Comparison of ENCODE assay signal across 8 cellular contexts in genomic region chr9:70484232-70485130, GRCh38.
DNase-seq lines count a peak whose midpoint lies in the region; ATAC-seq, FAIRE-seq and TF ChIP-seq lines count a peak whose summit lies in the region.

No MANE protein-coding gene starts in this region.

- FAIRE-seq in G401.6 (lab: Jason Lieb, UNC), result peak; percentile 86

- CTCF ChIA-PET in AG04449 (lab: Yijun Ruan, JAX) (interaction anchor here (0.6 to 5.5 kb wide), 51 partner anchors 8 to 148 kb away, joined by 3 to 70 read pairs (median 4); partner anchors contain the start of gene KLF9), HEK293T (lab: Yijun Ruan, JAX) (interaction anchor here (0.5 to 1.4 kb wide), 8 partner anchors 29 to 225 kb away, joined by 3 to 4 read pairs (median 4); partner anchors contain the start of gene KLF9)

- no peaks in the 10 kb centered on the region for H3K9me3 ChIP-seq in cardiac muscle cell (ENCODE audit: low read depth)
- no peaks in the 10 kb centered on the region for H3K9me3 ChIP-seq in psoas muscle

- no peaks in the 10 kb centered on the region for H3K9me3 Mint-ChIP-seq in activated T-helper 17 cell treated with anti-CD3 and anti-CD28 coated beads, Interleukin-2, amount 50 U/mL, for 72 hours

- H3K36me3 ChIP-seq in cardiac muscle cell (no peaks in the 10 kb centered on the region), psoas muscle (ENCODE audit: insufficient read depth in 1 of 2, low read depth in 1 of 2) (no peaks in the 10 kb centered on the region)

- H3K4me3 Mint-ChIP-seq in activated T-helper 17 cell treated with anti-CD3 and anti-CD28 coated beads, Interleukin-2, amount 50 U/mL, for 72 hours, result no peak overlapping the region

- peaks cover 10% of the 10 kb centered on the region for H3K4me1 Mint-ChIP-seq in activated T-helper 17 cell treated with anti-CD3 and anti-CD28 coated beads, Interleukin-2, amount 50 U/mL, for 72 hours

- no peak overlapping the region for H3K4me3 ChIP-seq in AG04449 (ENCODE audit: low read depth, low read length)
- H3K4me3 ChIP-seq in cardiac muscle cell, result no peak overlapping the region
- H3K4me3 ChIP-seq in psoas muscle, result no peak overlapping the region

- POLR2A ChIA-PET in AG04449 (lab: Yijun Ruan, JAX), result interaction anchor here (0.6 to 1.5 kb wide), 2 partner anchors 64 to 70 kb away, joined by 4 to 8 read pairs; partner anchors contain the start of gene KLF9
- POLR2A ChIA-PET in HEK293T (lab: Yijun Ruan, JAX), result interaction anchor here (1.3 to 2.3 kb wide), 2 partner anchors 10 to 65 kb away, joined by 3 to 21 read pairs; no protein-coding TSS in a partner anchor

- TF ChIP-seq CTCF in AG04449 (IDR thresholded peaks at IDR 0.05; ENCODE audit: insufficient read depth, low read length, missing control alignments) (peak; percentile 74), cardiac muscle cell (IDR thresholded peaks at IDR 0.05; ENCODE audit: low read depth, low read length) (peak; percentile 85), psoas muscle (IDR thresholded peaks at IDR 0.05) (peak; percentile 82)

- no peak for DNase-seq in AG04449 (ENCODE audit: low read depth, low spot score)
- DNase-seq in HEK293T (ENCODE audit: extremely low spot score), result peak; percentile 76
- peak; percentile 56 for DNase-seq in NCI-H1092 (lab: John Stamatoyannopoulos, UW)
- peak; percentile 64 to 93 for DNase-seq in cardiac muscle cell (ENCODE audit: low read depth in 1 of 2, low spot score in 1 of 2)
- no peak for DNase-seq in psoas muscle

- H3K27me3 Mint-ChIP-seq in activated T-helper 17 cell treated with anti-CD3 and anti-CD28 coated beads, Interleukin-2, amount 50 U/mL, for 72 hours, result peaks cover 3% of the 10 kb centered on the region

- H3K4me1 ChIP-seq in cardiac muscle cell (ENCODE audit: low read depth) (no peaks in the 10 kb centered on the region), psoas muscle (peaks cover 80% of the 10 kb centered on the region)

- ATAC-seq in activated T-helper 17 cell treated with anti-CD3 and anti-CD28 coated beads, Interleukin-2, amount 50 U/mL, for 72 hours (replicated peaks), result peak; percentile 72
- ATAC-seq in psoas muscle, result peak; percentile 70 to 76 (median 72)
- ATAC-seq in GM21360 (IDR thresholded peaks at IDR 0.05; ENCODE audit: unreplicated experiment), result no peak

- 32 to 49% (median 34%) methylated on average over 8 of the region's 8 CpGs for WGBS in psoas muscle, 3 donors

- intact Hi-C loops in psoas muscle (cut with DNase I), result loop anchor here (1.0 to 10.0 kb wide), 4 partner anchors 64 to 220 kb away; no protein-coding TSS in a partner anchor

- peak overlapping the region; percentile 2 for H3K27ac Mint-ChIP-seq in activated T-helper 17 cell treated with anti-CD3 and anti-CD28 coated beads, Interleukin-2, amount 50 U/mL, for 72 hours

- H3K27ac ChIP-seq in cardiac muscle cell, result no peak overlapping the region
- peak overlapping the region; percentile 79 for H3K27ac ChIP-seq in psoas muscle

- H3K36me3 Mint-ChIP-seq in activated T-helper 17 cell treated with anti-CD3 and anti-CD28 coated beads, Interleukin-2, amount 50 U/mL, for 72 hours (ENCODE audit: low read depth), result no peaks in the 10 kb centered on the region

- H3K27me3 ChIP-seq in cardiac muscle cell (no peaks in the 10 kb centered on the region), psoas muscle (ENCODE audit: insufficient read depth in 3 of 3, low read length in 2 of 3) (no peaks in the 10 kb centered on the region)

TF ChIP-seq in HEK293T, 16 proteins besides CTCF, POLR2A, EP300 and RAD21:
- no peak for TF ChIP-seq FOXK2 (IDR thresholded peaks at IDR 0.05)

Comparison
In these comparisons a context has a peak if more than half of its experiments do, and no peak if none do; other contexts are left out.
1. DNase-seq: peak in HEK293T (single experiment), NCI-H1092 (single experiment) and cardiac muscle cell (2 of 2); none in AG04449 (single experiment) and psoas muscle (0 of 2).
2. Peak in every context shown above with its lines, with median percentiles within 50 percentile points of each other: CTCF ChIP-seq.